8 cellular contexts compared by ENCODE assay signal in genomic region chr4:123505457-123506310, GRCh38.
A peak's percentile ranks its signal among the peaks of the same experiment; 100 is the strongest.
DNase-seq lines count a peak whose midpoint lies in the region; ATAC-seq and TF ChIP-seq lines count a peak whose summit lies in the region.

No MANE protein-coding gene starts in this region.

- H3K27ac Mint-ChIP-seq in activated T-helper 2 cell treated with anti-CD3 and anti-CD28 coated beads, Interferon-gamma antibody, Interleukin-2, Interleukin-4, amounts not matched to agents 10 μg/mL and 5 μg/mL and 100 μg/mL, durations not matched to agents 14 hours and 24 hours and 36 hours, result peak overlapping the region; percentile 72
- H3K27ac Mint-ChIP-seq in natural killer cell treated with Interleukin-12 subunit alpha and Interleukin-12 subunit beta and Interleukin-15 and Interleukin-18, amount 100 ng/mL, for 72 hours, result peak overlapping the region; percentile 27 to 58

- peaks cover 18% of the 10 kb centered on the region for H3K4me1 Mint-ChIP-seq in activated T-helper 2 cell treated with anti-CD3 and anti-CD28 coated beads, Interferon-gamma antibody, Interleukin-2, Interleukin-4, amounts not matched to agents 10 μg/mL and 5 μg/mL and 100 μg/mL, durations not matched to agents 14 hours and 24 hours and 36 hours (ENCODE audit: low read depth)
- H3K4me1 Mint-ChIP-seq in natural killer cell treated with Interleukin-12 subunit alpha and Interleukin-12 subunit beta and Interleukin-15 and Interleukin-18, amount 100 ng/mL, for 72 hours (ENCODE audit: low read depth in 2 of 2), result peaks cover 6 to 9% of the 10 kb centered on the region in 2 donors

- TF ChIP-seq CTCF in HEK293 (tag by site-specific recombination; IDR thresholded peaks at IDR 0.05) (no peak), gastroesophageal sphincter (IDR thresholded peaks at IDR 0.05) (no peak)

- peak overlapping the region; percentile 85 for H3K4me3 Mint-ChIP-seq in activated T-helper 2 cell treated with anti-CD3 and anti-CD28 coated beads, Interferon-gamma antibody, Interleukin-2, Interleukin-4, amounts not matched to agents 10 μg/mL and 5 μg/mL and 100 μg/mL, durations not matched to agents 14 hours and 24 hours and 36 hours (ENCODE audit: low read depth)
- H3K4me3 Mint-ChIP-seq in natural killer cell treated with Interleukin-12 subunit alpha and Interleukin-12 subunit beta and Interleukin-15 and Interleukin-18, amount 100 ng/mL, for 72 hours, result peak overlapping the region; percentile 83

- H3K36me3 ChIP-seq in HEK293 (ENCODE audit: control insufficient read depth in 2 of 2, insufficient read depth in 1 of 2, low read length in 2 of 2), result no peaks in the 10 kb centered on the region
- no peaks in the 10 kb centered on the region for H3K36me3 ChIP-seq in gastroesophageal sphincter

- POLR2A ChIA-PET in HEK293 (lab: Yijun Ruan, JAX), result interaction anchor here (1.3 kb wide), 1 partner anchor 109 kb away, joined by 4 read pairs; the partner anchor contains the start of gene SPRY1

- no peaks in the 10 kb centered on the region for H3K4me1 ChIP-seq in HEK293 (ENCODE audit: control insufficient read depth, insufficient read depth, low read length)
- H3K4me1 ChIP-seq in gastroesophageal sphincter, result peaks cover 0 to 12% (median 0%) of the 10 kb centered on the region in 3 donors

- DNase-seq in G401 (ENCODE audit: low spot score), result peak; percentile 32
- peak; percentile 13 for DNase-seq in NCI-H2171 treated with DMSO at 0.1 percent for 48 hours (lab: John Stamatoyannopoulos, UW)
- DNase-seq in activated T-helper 2 cell treated with anti-CD3 and anti-CD28 coated beads, Interferon-gamma antibody, Interleukin-2, Interleukin-4, amounts not matched to agents 10 μg/mL and 5 μg/mL and 100 μg/mL, durations not matched to agents 14 hours and 24 hours and 36 hours (ENCODE audit: low spot score), result no peak
- no peak for DNase-seq in natural killer cell treated with Interleukin-12 subunit alpha and Interleukin-12 subunit beta and Interleukin-15 and Interleukin-18, amount 100 ng/mL, for 72 hours (ENCODE audit: low spot score)

- H3K9me3 Mint-ChIP-seq in activated T-helper 2 cell treated with anti-CD3 and anti-CD28 coated beads, Interferon-gamma antibody, Interleukin-2, Interleukin-4, amounts not matched to agents 10 μg/mL and 5 μg/mL and 100 μg/mL, durations not matched to agents 14 hours and 24 hours and 36 hours, result no peaks in the 10 kb centered on the region
- no peaks in the 10 kb centered on the region for H3K9me3 Mint-ChIP-seq in natural killer cell treated with Interleukin-12 subunit alpha and Interleukin-12 subunit beta and Interleukin-15 and Interleukin-18, amount 100 ng/mL, for 72 hours

- H3K4me3 ChIP-seq in HEK293 (ENCODE audit: low read depth, low read length) (peak overlapping the region; percentile 23), gastroesophageal sphincter (peak overlapping the region; percentile 26 to 65)

- TF ChIP-seq POLR2A in gastroesophageal sphincter (IDR thresholded peaks at IDR 0.05), result no peak

- in situ Hi-C loops in G401 (cut with HindIII; ENCODE audit: low sequenced_read_pairs), result no loop called here

- H3K27ac ChIP-seq in HEK293 (ENCODE audit: extremely low read depth, low read depth, low read length) (peak overlapping the region; percentile 73; the same call in 1 of the 2 replicates), gastroesophageal sphincter (peak overlapping the region in 3 of 4 donors; percentile 27 to 81 (median 79))

- ATAC-seq in gastroesophageal sphincter (peak; percentile 58), GM21526 (IDR thresholded peaks at IDR 0.05; ENCODE audit: low FRiP score, unreplicated experiment) (no peak), GM18873 (IDR thresholded peaks at IDR 0.05; ENCODE audit: low FRiP score, unreplicated experiment) (no peak)
- ATAC-seq in natural killer cell treated with Interleukin-12 subunit alpha and Interleukin-12 subunit beta and Interleukin-15 and Interleukin-18, amount 100 ng/mL, for 72 hours, result peak; percentile 70 to 81

- no peak for TF ChIP-seq EP300 in gastroesophageal sphincter (IDR thresholded peaks at IDR 0.05)

- H3K36me3 Mint-ChIP-seq in activated T-helper 2 cell treated with anti-CD3 and anti-CD28 coated beads, Interferon-gamma antibody, Interleukin-2, Interleukin-4, amounts not matched to agents 10 μg/mL and 5 μg/mL and 100 μg/mL, durations not matched to agents 14 hours and 24 hours and 36 hours (ENCODE audit: low read depth), result no peaks in the 10 kb centered on the region
- H3K36me3 Mint-ChIP-seq in natural killer cell treated with Interleukin-12 subunit alpha and Interleukin-12 subunit beta and Interleukin-15 and Interleukin-18, amount 100 ng/mL, for 72 hours, result no peaks in the 10 kb centered on the region

- peaks cover 38% of the 10 kb centered on the region for H3K27me3 Mint-ChIP-seq in activated T-helper 2 cell treated with anti-CD3 and anti-CD28 coated beads, Interferon-gamma antibody, Interleukin-2, Interleukin-4, amounts not matched to agents 10 μg/mL and 5 μg/mL and 100 μg/mL, durations not matched to agents 14 hours and 24 hours and 36 hours (ENCODE audit: low read depth)
- H3K27me3 Mint-ChIP-seq in natural killer cell treated with Interleukin-12 subunit alpha and Interleukin-12 subunit beta and Interleukin-15 and Interleukin-18, amount 100 ng/mL, for 72 hours, result peaks cover 2 to 13% of the 10 kb centered on the region in 2 donors

- H3K27me3 ChIP-seq in gastroesophageal sphincter, result no peaks in the 10 kb centered on the region

- CTCF ChIA-PET in HEK293 (lab: Yijun Ruan, JAX), result no interaction called here

- H3K9me3 ChIP-seq in HEK293 (ENCODE audit: control insufficient read depth, insufficient read depth, low read depth, low read length), result no peaks in the 10 kb centered on the region
- no peaks in the 10 kb centered on the region for H3K9me3 ChIP-seq in gastroesophageal sphincter

- 8 to 13% methylated on average over 6 to 27 of the region's 55 CpGs for WGBS in gastroesophageal sphincter (ENCODE audit: low coverage in 1 of 2), 2 donors

- intact Hi-C loops in activated T-helper 2 cell treated with anti-CD3 and anti-CD28 coated beads, Interferon-gamma antibody, Interleukin-2, Interleukin-4, amounts not matched to agents 10 μg/mL and 5 μg/mL and 100 μg/mL, durations not matched to agents 14 hours and 24 hours and 36 hours (cut with micrococcal nuclease), result loop anchor here (2.0 kb wide), 2 partner anchors 17 to 109 kb away; partner anchors contain the start of gene SPRY1

TF ChIP-seq in HEK293, 187 proteins besides CTCF, POLR2A, EP300 and RAD21 (continues in another document):
- TF ChIP-seq ZNF677 (tag by site-specific recombination; IDR thresholded peaks at IDR 0.05) (no peak), SCRT2 (tag by site-specific recombination; IDR thresholded peaks at IDR 0.05) (0 out of 2 replicates have a peak, but pooled peaks have one; percentile 13), MZF1 (tag by site-specific recombination; IDR thresholded peaks at IDR 0.05; ENCODE audit: borderline replicate concordance) (no peak), TCF7L2 (IDR thresholded peaks at IDR 0.05; ENCODE audit: borderline replicate concordance, low read depth, low read length) (no peak), ZNF610 (tag by site-specific recombination; IDR thresholded peaks at IDR 0.05; ENCODE audit: borderline replicate concordance) (peak; percentile 72; the same call in 1 of the 2 replicates), ZNF335 (tag by site-specific recombination; conservative IDR thresholded peaks at IDR 0.05) (peak; percentile 65), ZXDB (tag by site-specific recombination; IDR thresholded peaks at IDR 0.05) (peak; percentile 46; the same call in 1 of the 2 replicates), ZNF2 (tag by site-specific recombination; IDR thresholded peaks at IDR 0.05) (0 out of 2 replicates have a peak, but pooled peaks have one; percentile 54), ZBTB7A (tag by site-specific recombination; IDR thresholded peaks at IDR 0.05; ENCODE audit: low read depth) (no peak), ZNF510 (tag by site-specific recombination; IDR thresholded peaks at IDR 0.05; ENCODE audit: insufficient replicate concordance) (no peak)
- TF ChIP-seq, protein P1, sequence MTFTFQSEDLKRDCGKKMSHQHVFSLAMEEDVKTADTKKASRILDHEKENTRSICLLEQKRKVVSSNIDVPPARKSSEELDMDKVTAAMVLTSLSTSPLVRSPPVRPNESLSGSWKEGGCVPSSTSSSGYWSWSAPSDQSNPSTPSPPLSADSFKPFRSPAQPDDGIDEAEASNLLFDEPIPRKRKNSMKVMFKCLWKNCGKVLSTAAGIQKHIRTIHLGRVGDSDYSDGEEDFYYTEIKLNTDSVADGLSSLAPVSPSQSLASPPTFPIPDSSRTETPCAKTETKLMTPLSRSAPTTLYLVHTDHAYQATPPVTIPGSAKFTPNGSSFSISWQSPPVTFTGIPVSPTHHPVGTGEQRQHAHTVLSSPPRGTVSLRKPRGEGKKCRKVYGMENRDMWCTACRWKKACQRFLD (tag by site-specific recombination; IDR thresholded peaks at IDR 0.05), result no peak
- TF ChIP-seq, protein P2, sequence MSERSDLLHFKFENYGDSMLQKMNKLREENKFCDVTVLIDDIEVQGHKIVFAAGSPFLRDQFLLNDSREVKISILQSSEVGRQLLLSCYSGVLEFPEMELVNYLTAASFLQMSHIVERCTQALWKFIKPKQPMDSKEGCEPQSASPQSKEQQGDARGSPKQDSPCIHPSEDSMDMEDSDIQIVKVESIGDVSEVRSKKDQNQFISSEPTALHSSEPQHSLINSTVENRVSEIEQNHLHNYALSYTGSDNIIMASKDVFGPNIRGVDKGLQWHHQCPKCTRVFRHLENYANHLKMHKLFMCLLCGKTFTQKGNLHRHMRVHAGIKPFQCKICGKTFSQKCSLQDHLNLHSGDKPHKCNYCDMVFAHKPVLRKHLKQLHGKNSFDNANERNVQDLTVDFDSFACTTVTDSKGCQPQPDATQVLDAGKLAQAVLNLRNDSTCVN (tag by site-specific recombination; optimal IDR thresholded peaks at IDR 0.05), result peak; percentile 78
- TF ChIP-seq, protein P3, sequence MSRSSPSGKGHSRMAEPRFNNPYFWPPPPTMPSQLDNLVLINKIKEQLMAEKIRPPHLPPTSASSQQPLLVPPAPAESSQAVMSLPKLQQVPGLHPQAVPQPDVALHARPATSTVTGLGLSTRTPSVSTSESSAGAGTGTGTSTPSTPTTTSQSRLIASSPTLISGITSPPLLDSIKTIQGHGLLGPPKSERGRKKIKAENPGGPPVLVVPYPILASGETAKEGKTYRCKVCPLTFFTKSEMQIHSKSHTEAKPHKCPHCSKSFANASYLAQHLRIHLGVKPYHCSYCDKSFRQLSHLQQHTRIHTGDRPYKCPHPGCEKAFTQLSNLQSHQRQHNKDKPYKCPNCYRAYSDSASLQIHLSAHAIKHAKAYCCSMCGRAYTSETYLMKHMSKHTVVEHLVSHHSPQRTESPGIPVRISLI (tag by site-specific recombination; IDR thresholded peaks at IDR 0.05), result peak; percentile 89

Comparison
In these comparisons a context has a peak if more than half of its experiments do, and no peak if none do; other contexts are left out.
1. DNase-seq: peak in G401 (single experiment) and NCI-H2171 treated with DMSO at 0.1 percent for 48 hours (single experiment); none in activated T-helper 2 cell treated with anti-CD3 and anti-CD28 coated beads, Interferon-gamma antibody, Interleukin-2, Interleukin-4, amounts not matched to agents 10 μg/mL and 5 μg/mL and 100 μg/mL, durations not matched to agents 14 hours and 24 hours and 36 hours (single experiment) and natural killer cell treated with Interleukin-12 subunit alpha and Interleukin-12 subunit beta and Interleukin-15 and Interleukin-18, amount 100 ng/mL, for 72 hours (single experiment).
2. ATAC-seq: peak in gastroesophageal sphincter (single experiment) and natural killer cell treated with Interleukin-12 subunit alpha and Interleukin-12 subunit beta and Interleukin-15 and Interleukin-18, amount 100 ng/mL, for 72 hours (2 of 2); none in GM21526 (single experiment) and GM18873 (single experiment).